25 cellular contexts compared by ENCODE assay signal in genomic region chr2:24853046-24853445, GRCh38. TPM values are rescaled to one million over a fixed set of nuclear protein-coding genes. Genes with fewer than 3 reads are reported as not detected.
DNase-seq lines count a peak whose midpoint lies in the region; FAIRE-seq and TF ChIP-seq lines count a peak whose summit lies in the region.
"Had no signal": no experiment of that assay in that cellular context is flagged by ENCODE, and none has a peak within 500 bp of the region (broad histone marks: within the 10 kb centered on the region; RNA-seq: fewer than 3 reads in every experiment).

No MANE protein-coding gene starts in this region.

- FAIRE-seq in kidney (lab: Jason Lieb, UNC) = no peak
- FAIRE-seq: A204.1, GM12878, GM12892, GM18507 had no signal

- DNase-seq in kidney = peak; percentile 38
- peak; percentile 63 for DNase-seq in osteoblast (ENCODE audit: insufficient read length, low spot score, missing footprints)
- DNase-seq in activated T-cell treated with anti-CD3 and anti-CD28 coated beads, Interleukin-2, amount 50 U/mL, for 48 hours = no peak
- DNase-seq in SHP77 (lab: John Stamatoyannopoulos, UW) = no peak
- DNase-seq in NOMO-1 treated with DMSO at 0.1 percent for 48 hours (lab: John Stamatoyannopoulos, UW; ENCODE audit: unreplicated experiment) = no peak
- DNase-seq: 8988T; ACHN; BE2C; C1 segment of cervical spinal cord; CD4-positive, alpha-beta memory T cell; CD4-positive, CD25-positive, alpha-beta regulatory T cell; CD8-positive, alpha-beta memory T cell; COR-L47; DMS 273 treated with DMSO at 0.1 percent for 48 hours; DMS153; DMS53; DMS79; DND-41; EL; GDM1 had no signal

- H3K9ac ChIP-seq in kidney (ENCODE audit: low read length in 2 of 2) = no peak overlapping the region
- H3K9ac ChIP-seq: BLaER1 had no signal

- H3K4me1 ChIP-seq in kidney (ENCODE audit: control insufficient read depth in 1 of 2, insufficient read depth in 1 of 2, low read depth in 1 of 2, low read length in 2 of 2) = peaks cover 6 to 19% of the 10 kb centered on the region in 2 donors
- peaks cover 16% of the 10 kb centered on the region for H3K4me1 ChIP-seq in osteoblast (ENCODE audit: insufficient read depth, low read length)

- H3K79me2 ChIP-seq in osteoblast (ENCODE audit: insufficient read depth, low read length) = no peaks in the 10 kb centered on the region

- intact Hi-C loops in kidney (cut with DNase I) = no loop called here

- H3K4me2 ChIP-seq in osteoblast (ENCODE audit: insufficient read depth, low read length) = no peak overlapping the region
- H3K4me2 ChIP-seq: BLaER1 had no signal

- no peaks in the 10 kb centered on the region for H3K27me3 ChIP-seq in osteoblast (ENCODE audit: insufficient read depth, low read length)
- H3K27me3 ChIP-seq: BE2C, BLaER1 had no signal

- H3K27ac ChIP-seq in kidney (ENCODE audit: low read depth in 2 of 2, low read length in 2 of 2) (no peak overlapping the region), osteoblast (ENCODE audit: low read depth, low read length) (no peak overlapping the region)
- H3K27ac ChIP-seq: BLaER1 had no signal

- H3K9me3 ChIP-seq in kidney (ENCODE audit: control insufficient read depth in 1 of 2, low read length in 2 of 2) (no peaks in the 10 kb centered on the region), osteoblast (ENCODE audit: low read depth, low read length) (no peaks in the 10 kb centered on the region)
- H3K9me3 ChIP-seq: BE2C had no signal

- H3K4me3 ChIP-seq in kidney (ENCODE audit: low read length in 2 of 2) (no peak overlapping the region), osteoblast (ENCODE audit: insufficient read depth, low read length) (no peak overlapping the region)
- H3K4me3 ChIP-seq: BLaER1, GM12878 had no signal

- H3K36me3 ChIP-seq in kidney (ENCODE audit: control insufficient read depth in 1 of 2, insufficient read depth in 2 of 2, low read length in 2 of 2) (no peaks in the 10 kb centered on the region), osteoblast (ENCODE audit: insufficient read depth, low read length) (no peaks in the 10 kb centered on the region)

- H2AFZ ChIP-seq in osteoblast (ENCODE audit: low read length) = no peak overlapping the region

- H4K20me1 ChIP-seq in osteoblast (ENCODE audit: insufficient read depth, low read length) = peaks cover 5% of the 10 kb centered on the region
- H4K20me1 ChIP-seq: BLaER1 had no signal

- TF ChIP-seq CTCF in kidney (IDR thresholded peaks at IDR 0.05; ENCODE audit: borderline replicate concordance, extremely low read depth, insufficient read depth) (no peak), osteoblast (IDR thresholded peaks at IDR 0.05; ENCODE audit: extremely low read depth, low read depth, low read length) (no peak)

RNA-seq across cellular contexts. Expression of gene CENPO, which starts 59.8 kb away (rescaled TPM):
- total RNA-seq in kidney (5.7 TPM), osteoblast (8.0 and 9.1 TPM in 2 replicates)
- 1.5 TPM for polyA plus RNA-seq in kidney (ENCODE audit: insufficient read depth, low read depth, low replicate concordance)

RNA-seq across cellular contexts. Expression of gene PTRHD1, which starts 59.9 kb away (rescaled TPM):
- total RNA-seq in kidney (21.7 TPM), osteoblast (21.5 and 25.0 TPM in 2 replicates)
- 56.4 TPM for polyA plus RNA-seq in kidney (ENCODE audit: insufficient read depth, low read depth, low replicate concordance)

Comparison
In these comparisons a context has a peak if more than half of its experiments do, and no peak if none do; other contexts are left out.
1. DNase-seq: peak in kidney (single experiment) and osteoblast (single experiment); none in activated T-cell treated with anti-CD3 and anti-CD28 coated beads, Interleukin-2, amount 50 U/mL, for 48 hours (0 of 2), SHP77 (0 of 2) and NOMO-1 treated with DMSO at 0.1 percent for 48 hours (single experiment).